Comparison of ENCODE assay signal across 33 cellular contexts in the genomic region with DNA sequence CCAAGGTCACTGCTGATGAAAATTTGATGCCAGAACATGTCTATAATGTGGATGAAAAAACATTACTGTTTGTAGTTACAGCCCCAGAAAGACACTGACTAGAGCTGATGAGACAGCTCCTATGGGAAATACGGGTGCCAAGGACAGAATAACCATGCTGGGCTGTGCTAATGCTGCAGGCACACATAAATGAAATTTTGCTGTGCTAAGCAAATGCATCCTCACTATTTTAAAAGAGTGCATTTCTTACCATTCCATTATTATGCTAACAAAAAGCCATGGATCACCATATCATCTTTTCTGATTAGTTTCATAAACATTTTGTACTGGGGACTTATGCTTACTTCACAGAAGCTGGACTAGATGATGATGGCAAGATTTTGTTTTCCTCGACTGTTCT.
"Had no signal": no experiment of that assay in that cellular context is flagged by ENCODE, and none has a peak within 500 bp of the region (broad histone marks: within the 10 kb centered on the region; RNA-seq: fewer than 3 reads in every experiment).

No MANE protein-coding gene starts in this region.

- H3K36me3 ChIP-seq: adrenal gland, brain microvascular endothelial cell, breast epithelium had no signal

- H3K4me3 ChIP-seq: adrenal gland, body of pancreas, breast epithelium had no signal

- DNase-seq: activated B cell treated with CpG ODN at 0.5 μM for 24 hours; activated CD4-positive, alpha-beta memory T cell treated with anti-CD3 and anti-CD28 coated beads for 36 hours; activated CD4-positive, alpha-beta T cell treated with anti-CD3 and anti-CD28 coated beads for 4 hours; activated CD4-positive, alpha-beta T cell treated with anti-CD3 and anti-CD28 coated beads, Interleukin-2, amount 10 ng/mL, durations not matched to agents 24 days and 14 days; activated CD4-positive, alpha-beta T cell treated with anti-CD3 and anti-CD28 coated beads, Interleukin-2, amount 50 U/mL, for 1 hour; activated CD4-positive, alpha-beta T cell treated with anti-CD3 and anti-CD28 coated beads, Interleukin-2, amount 50 U/mL, for 4 hours; activated CD4-positive, CD25-positive, alpha-beta regulatory T cell treated with anti-CD3 and anti-CD28 coated beads, Interleukin-2, amount 50 U/mL, for 72 hours; activated CD8-positive, alpha-beta memory T cell treated with anti-CD3 and anti-CD28 coated beads, Interleukin-2, amount 50 U/mL, for 4 hours; activated CD8-positive, alpha-beta T cell treated with anti-CD3 and anti-CD28 coated beads for 36 hours; activated effector memory CD4-positive, alpha-beta T cell treated with anti-CD3 and anti-CD28 coated beads, Interleukin-2, amount 50 U/mL, for 16 hours; activated gamma-delta T cell treated with Interleukin-2 at 50 U/mL for 16 hours; activated naive CD4-positive, alpha-beta T cell; activated naive CD4-positive, alpha-beta T cell treated with anti-CD3 and anti-CD28 coated beads for 36 hours; activated naive CD4-positive, alpha-beta T cell treated with anti-CD3 and anti-CD28 coated beads, Interleukin-2, amount 50 U/mL, for 16 hours; activated naive CD8-positive, alpha-beta T cell treated with anti-CD3 and anti-CD28 coated beads for 36 hours; activated T-cell treated with anti-CD3 and anti-CD28 coated beads for 4 hours; activated T-cell treated with anti-CD3 and anti-CD28 coated beads, Interleukin-2, amount 50 U/mL, for 1 hour; activated T-cell treated with anti-CD3 and anti-CD28 coated beads, Interleukin-2, amount 50 U/mL, for 4 hours; activated T-cell treated with anti-CD3 and anti-CD28 coated beads, Interleukin-2, amount 50 U/mL, for 72 hours; adrenal gland; amniotic stem cell; aorta; body of pancreas; brain microvascular endothelial cell; central memory CD4-positive, alpha-beta T cell; T-helper 1 cell; T-helper 2 cell; T-helper 9 cell had no signal

- ATAC-seq: activated CD8-positive, alpha-beta T cell treated with anti-CD3 and anti-CD28 coated beads for 36 hours; activated naive CD4-positive, alpha-beta T cell treated with anti-CD3 and anti-CD28 coated beads, Interleukin-2, amount 50 U/mL, for 72 hours; activated T-cell treated with anti-CD3 and anti-CD28 coated beads, Interleukin-2, amount 50 U/mL, for 4 hours; activated T-cell treated with anti-CD3 and anti-CD28 coated beads, Interleukin-2, amount 50 U/mL, for 72 hours; activated T-helper 17 cell treated with anti-CD3 and anti-CD28 coated beads, Interleukin-2, amount 50 U/mL, for 72 hours; body of pancreas had no signal

- H3K27ac ChIP-seq: adrenal gland, body of pancreas, brain microvascular endothelial cell, breast epithelium, VCaP had no signal

- FAIRE-seq: TTC549 had no signal

- H3K4me1 ChIP-seq: adrenal gland, body of pancreas, breast epithelium had no signal

- H3K27me3 ChIP-seq: adrenal gland, body of pancreas, brain microvascular endothelial cell, breast epithelium had no signal

- H3K9me3 ChIP-seq: adrenal gland, body of pancreas, breast epithelium had no signal
